ENCODE assay signal across 32 cellular contexts in genomic region chr3:146830231-146830630, GRCh38.
"Had no signal": no experiment of that assay in that cellular context is flagged by ENCODE, and none has a peak within 500 bp of the region (broad histone marks: within the 10 kb centered on the region; RNA-seq: fewer than 3 reads in every experiment).

No MANE protein-coding gene starts in this region.

- H3K4me1 ChIP-seq: adrenal gland, body of pancreas, esophagus muscularis mucosa, gastroesophageal sphincter, heart right ventricle had no signal

- H3K4me3 Mint-ChIP-seq: activated CD4-positive, alpha-beta memory T cell treated with anti-CD3 and anti-CD28 coated beads for 36 hours; activated CD4-positive, alpha-beta T cell treated with anti-CD3 and anti-CD28 coated beads for 36 hours; activated CD4-positive, alpha-beta T cell treated with anti-CD3 and anti-CD28 coated beads, Interleukin-2, amount 10 ng/mL, durations not matched to agents 24 days and 14 days; activated CD8-positive, alpha-beta memory T cell treated with anti-CD3 and anti-CD28 coated beads, Interleukin-2, amount 10 ng/mL, durations not matched to agents 7 days and 5 days; activated CD8-positive, alpha-beta T cell treated with anti-CD3 and anti-CD28 coated beads, Interleukin-2, amount 10 ng/mL, durations not matched to agents 7 days and 5 days; activated naive CD4-positive, alpha-beta T cell treated with anti-CD3 and anti-CD28 coated beads for 36 hours; activated naive CD4-positive, alpha-beta T cell treated with anti-CD3 and anti-CD28 coated beads, Interleukin-2, amount 50 U/mL, for 24 hours; activated naive CD8-positive, alpha-beta T cell treated with anti-CD3 and anti-CD28 coated beads for 36 hours; activated naive CD8-positive, alpha-beta T cell treated with anti-CD3 and anti-CD28 coated beads, Interleukin-2, amount 50 U/mL, for 24 hours; activated T-helper 1 cell treated with anti-CD3 and anti-CD28 coated beads, Interleukin-12 subunit alpha, Interleukin-12 subunit beta, Interleukin-2, Interleukin-4 antibody, amounts not matched to agents 30 ng/mL and 10 ng/mL and 1 ng/mL, durations not matched to agents 14 hours and 24 hours and 36 hours; dendritic cell treated with granulocyte-macrophage colony-stimulating factor and Interleukin-4, amounts not matched to agents 40 ng/mL and 50 ng/mL, for 4 days; endodermal cell had no signal

- H3K9me3 ChIP-seq: adrenal gland, body of pancreas, esophagus muscularis mucosa, gastroesophageal sphincter, heart right ventricle had no signal

- H3K27ac ChIP-seq: adrenal gland, body of pancreas, coronary artery, esophagus muscularis mucosa, gastroesophageal sphincter, heart right ventricle had no signal

- DNase-seq: activated CD4-positive, alpha-beta memory T cell treated with anti-CD3 and anti-CD28 coated beads for 36 hours; activated CD4-positive, alpha-beta T cell treated with anti-CD3 and anti-CD28 coated beads for 36 hours; activated CD4-positive, alpha-beta T cell treated with anti-CD3 and anti-CD28 coated beads, Interleukin-2, amount 10 ng/mL, durations not matched to agents 24 days and 14 days; activated CD4-positive, CD25-positive, alpha-beta regulatory T cell; activated CD4-positive, CD25-positive, alpha-beta regulatory T cell treated with anti-CD3 and anti-CD28 coated beads, Interleukin-2, amount 50 U/mL, for 72 hours; activated CD8-positive, alpha-beta memory T cell treated with anti-CD3 and anti-CD28 coated beads, Interleukin-2, amount 10 ng/mL, durations not matched to agents 7 days and 5 days; activated CD8-positive, alpha-beta memory T cell treated with anti-CD3 and anti-CD28 coated beads, Interleukin-2, amount 50 U/mL, for 4 hours; activated CD8-positive, alpha-beta T cell treated with anti-CD3 and anti-CD28 coated beads, Interleukin-2, amount 10 ng/mL, durations not matched to agents 7 days and 5 days; activated effector memory CD4-positive, alpha-beta T cell treated with anti-CD3 and anti-CD28 coated beads, Interleukin-2, amount 50 U/mL, for 16 hours; activated naive CD4-positive, alpha-beta T cell treated with anti-CD3 and anti-CD28 coated beads for 36 hours; activated naive CD8-positive, alpha-beta T cell treated with anti-CD3 and anti-CD28 coated beads for 36 hours; activated naive CD8-positive, alpha-beta T cell treated with anti-CD3 and anti-CD28 coated beads, Interleukin-2, amount 50 U/mL, for 24 hours; activated T-cell treated with anti-CD3 and anti-CD28 coated beads, Interleukin-2, amount 50 U/mL, for 1 hour; activated T-cell treated with anti-CD3 and anti-CD28 coated beads, Interleukin-2, amount 50 U/mL, for 48 hours; adrenal gland; amygdala; aorta; body of pancreas; effector memory CD4-positive, alpha-beta T cell; endodermal cell; erythroblast; foreskin melanocyte; heart right ventricle; T-helper 2 cell had no signal

- H3K27ac Mint-ChIP-seq: activated CD4-positive, alpha-beta memory T cell treated with anti-CD3 and anti-CD28 coated beads for 36 hours; activated CD4-positive, alpha-beta T cell treated with anti-CD3 and anti-CD28 coated beads for 36 hours; activated CD4-positive, alpha-beta T cell treated with anti-CD3 and anti-CD28 coated beads, Interleukin-2, amount 10 ng/mL, durations not matched to agents 24 days and 14 days; activated CD8-positive, alpha-beta memory T cell treated with anti-CD3 and anti-CD28 coated beads, Interleukin-2, amount 10 ng/mL, durations not matched to agents 7 days and 5 days; activated CD8-positive, alpha-beta T cell treated with anti-CD3 and anti-CD28 coated beads, Interleukin-2, amount 10 ng/mL, durations not matched to agents 7 days and 5 days; activated naive CD4-positive, alpha-beta T cell treated with anti-CD3 and anti-CD28 coated beads for 36 hours; activated naive CD4-positive, alpha-beta T cell treated with anti-CD3 and anti-CD28 coated beads, Interleukin-2, amount 50 U/mL, for 24 hours; activated naive CD8-positive, alpha-beta T cell treated with anti-CD3 and anti-CD28 coated beads for 36 hours; activated naive CD8-positive, alpha-beta T cell treated with anti-CD3 and anti-CD28 coated beads, Interleukin-2, amount 50 U/mL, for 24 hours; activated T-helper 1 cell treated with anti-CD3 and anti-CD28 coated beads, Interleukin-12 subunit alpha, Interleukin-12 subunit beta, Interleukin-2, Interleukin-4 antibody, amounts not matched to agents 30 ng/mL and 10 ng/mL and 1 ng/mL, durations not matched to agents 14 hours and 24 hours and 36 hours; activated T-helper 2 cell treated with anti-CD3 and anti-CD28 coated beads, Interferon-gamma antibody, Interleukin-2, Interleukin-4, amounts not matched to agents 10 μg/mL and 5 μg/mL and 100 μg/mL, durations not matched to agents 14 hours and 24 hours and 36 hours; dendritic cell treated with granulocyte-macrophage colony-stimulating factor and Interleukin-4, amounts not matched to agents 40 ng/mL and 50 ng/mL, for 4 days; endodermal cell had no signal

- H3K9me3 Mint-ChIP-seq: activated CD4-positive, alpha-beta T cell treated with anti-CD3 and anti-CD28 coated beads, Interleukin-2, amount 10 ng/mL, durations not matched to agents 24 days and 14 days; activated naive CD4-positive, alpha-beta T cell treated with anti-CD3 and anti-CD28 coated beads, Interleukin-2, amount 50 U/mL, for 24 hours; activated naive CD8-positive, alpha-beta T cell treated with anti-CD3 and anti-CD28 coated beads for 36 hours; activated naive CD8-positive, alpha-beta T cell treated with anti-CD3 and anti-CD28 coated beads, Interleukin-2, amount 50 U/mL, for 24 hours; activated T-helper 1 cell treated with anti-CD3 and anti-CD28 coated beads, Interleukin-12 subunit alpha, Interleukin-12 subunit beta, Interleukin-2, Interleukin-4 antibody, amounts not matched to agents 30 ng/mL and 10 ng/mL and 1 ng/mL, durations not matched to agents 14 hours and 24 hours and 36 hours; activated T-helper 2 cell treated with anti-CD3 and anti-CD28 coated beads, Interferon-gamma antibody, Interleukin-2, Interleukin-4, amounts not matched to agents 10 μg/mL and 5 μg/mL and 100 μg/mL, durations not matched to agents 14 hours and 24 hours and 36 hours; dendritic cell treated with granulocyte-macrophage colony-stimulating factor and Interleukin-4, amounts not matched to agents 40 ng/mL and 50 ng/mL, for 4 days; endodermal cell had no signal

- H3K36me3 ChIP-seq: adrenal gland, esophagus muscularis mucosa, gastroesophageal sphincter, heart right ventricle had no signal

- H3K36me3 Mint-ChIP-seq: activated CD4-positive, alpha-beta memory T cell treated with anti-CD3 and anti-CD28 coated beads for 36 hours; activated CD8-positive, alpha-beta memory T cell treated with anti-CD3 and anti-CD28 coated beads, Interleukin-2, amount 10 ng/mL, durations not matched to agents 7 days and 5 days; activated naive CD4-positive, alpha-beta T cell treated with anti-CD3 and anti-CD28 coated beads, Interleukin-2, amount 50 U/mL, for 24 hours; activated naive CD8-positive, alpha-beta T cell treated with anti-CD3 and anti-CD28 coated beads for 36 hours had no signal

- ATAC-seq: activated CD4-positive, alpha-beta T cell treated with anti-CD3 and anti-CD28 coated beads for 36 hours; activated CD8-positive, alpha-beta memory T cell treated with anti-CD3 and anti-CD28 coated beads, Interleukin-2, amount 10 ng/mL, durations not matched to agents 7 days and 5 days; activated CD8-positive, alpha-beta T cell treated with anti-CD3 and anti-CD28 coated beads, Interleukin-2, amount 10 ng/mL, durations not matched to agents 7 days and 5 days; activated naive CD8-positive, alpha-beta T cell treated with anti-CD3 and anti-CD28 coated beads, Interleukin-2, amount 50 U/mL, for 24 hours; body of pancreas; gastroesophageal sphincter; heart right ventricle had no signal

- H3K4me3 ChIP-seq: adrenal gland, body of pancreas, coronary artery, dorsolateral prefrontal cortex, esophagus muscularis mucosa, gastroesophageal sphincter, heart right ventricle had no signal

- H3K27me3 ChIP-seq: adrenal gland, body of pancreas, esophagus muscularis mucosa, gastroesophageal sphincter, heart right ventricle had no signal

- H3K4me1 Mint-ChIP-seq: activated CD4-positive, alpha-beta T cell treated with anti-CD3 and anti-CD28 coated beads for 36 hours; activated CD4-positive, alpha-beta T cell treated with anti-CD3 and anti-CD28 coated beads, Interleukin-2, amount 10 ng/mL, durations not matched to agents 24 days and 14 days; activated CD8-positive, alpha-beta memory T cell treated with anti-CD3 and anti-CD28 coated beads, Interleukin-2, amount 10 ng/mL, durations not matched to agents 7 days and 5 days; activated naive CD4-positive, alpha-beta T cell treated with anti-CD3 and anti-CD28 coated beads, Interleukin-2, amount 50 U/mL, for 24 hours; activated naive CD8-positive, alpha-beta T cell treated with anti-CD3 and anti-CD28 coated beads for 36 hours; activated naive CD8-positive, alpha-beta T cell treated with anti-CD3 and anti-CD28 coated beads, Interleukin-2, amount 50 U/mL, for 24 hours; endodermal cell had no signal

- H3K27me3 Mint-ChIP-seq: activated CD4-positive, alpha-beta memory T cell treated with anti-CD3 and anti-CD28 coated beads for 36 hours; activated CD4-positive, alpha-beta T cell treated with anti-CD3 and anti-CD28 coated beads for 36 hours; activated CD4-positive, alpha-beta T cell treated with anti-CD3 and anti-CD28 coated beads, Interleukin-2, amount 10 ng/mL, durations not matched to agents 24 days and 14 days; activated CD8-positive, alpha-beta memory T cell treated with anti-CD3 and anti-CD28 coated beads, Interleukin-2, amount 10 ng/mL, durations not matched to agents 7 days and 5 days; activated naive CD4-positive, alpha-beta T cell treated with anti-CD3 and anti-CD28 coated beads, Interleukin-2, amount 50 U/mL, for 24 hours; activated naive CD8-positive, alpha-beta T cell treated with anti-CD3 and anti-CD28 coated beads for 36 hours; activated naive CD8-positive, alpha-beta T cell treated with anti-CD3 and anti-CD28 coated beads, Interleukin-2, amount 50 U/mL, for 24 hours; dendritic cell treated with granulocyte-macrophage colony-stimulating factor and Interleukin-4, amounts not matched to agents 40 ng/mL and 50 ng/mL, for 4 days had no signal
